29 cellular contexts compared by ENCODE assay signal in the genomic region with DNA sequence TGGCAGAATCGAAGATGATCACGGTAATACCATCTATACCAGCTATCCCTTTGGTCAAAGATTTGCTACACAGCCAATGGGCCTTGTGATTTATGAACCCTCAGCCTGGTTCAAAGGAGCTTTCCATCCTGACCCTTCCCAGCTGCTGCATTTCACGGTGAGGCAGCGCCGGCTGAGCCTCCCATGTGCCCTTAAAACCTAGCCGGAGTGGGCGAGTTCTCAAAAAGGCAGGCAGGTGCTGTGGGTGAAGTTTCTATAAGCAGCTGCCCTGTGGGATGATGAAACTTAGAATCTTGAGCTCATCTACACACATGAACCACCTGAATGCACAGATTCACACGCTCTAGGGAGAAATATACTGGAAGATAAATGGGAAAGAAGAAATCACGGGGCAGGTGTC.
"Had no signal": no experiment of that assay in that cellular context is flagged by ENCODE, and none has a peak within 500 bp of the region (broad histone marks: within the 10 kb centered on the region; RNA-seq: fewer than 3 reads in every experiment).

No MANE protein-coding gene starts in this region.

- H3K4me3 ChIP-seq: coronary artery, esophagus muscularis mucosa, gastroesophageal sphincter, heart right ventricle, lower lobe of right lung, right atrium auricular region, smooth muscle cell, stomach, thyroid gland, vagina had no signal

- H3K9me3 Mint-ChIP-seq: immature natural killer cell, natural killer cell had no signal

- H3K4me1 ChIP-seq: esophagus muscularis mucosa, foreskin keratinocyte, gastroesophageal sphincter, lower lobe of right lung, parathyroid adenoma, stomach, vagina had no signal

- H3K4me1 Mint-ChIP-seq: immature natural killer cell, natural killer cell had no signal

- ATAC-seq: gastroesophageal sphincter, heart right ventricle, left colon, left ventricle myocardium superior, natural killer cell, sciatic nerve had no signal

- H3K27me3 ChIP-seq: esophagus muscularis mucosa, foreskin keratinocyte, gastroesophageal sphincter, heart right ventricle, neutrophil, right atrium auricular region, stomach, thyroid gland, vagina had no signal

- H2AFZ ChIP-seq: parathyroid adenoma had no signal

- H3K4me3 Mint-ChIP-seq: immature natural killer cell, natural killer cell had no signal

- H3K79me2 ChIP-seq: parathyroid adenoma had no signal

- H3K36me3 ChIP-seq: neutrophil had no signal

- H3K9me3 ChIP-seq: esophagus muscularis mucosa, gastroesophageal sphincter, heart right ventricle, lower lobe of right lung, neutrophil, right atrium auricular region, stomach, thyroid gland, vagina had no signal

- DNase-seq: dermis blood vessel endothelial cell; effector memory CD4-positive, alpha-beta T cell; foreskin keratinocyte; heart right ventricle; hippocampal formation; immature natural killer cell; kidney glomerular epithelial cell; left colon; left ventricle myocardium superior; lower lobe of right lung; natural killer cell; stimulated activated CD4-positive, alpha-beta T cell treated with anti-CD3 and anti-CD28 coated beads, Interleukin-12 subunit alpha, Interleukin-12 subunit beta, amount 100 ng/mL, for 4 hours; stimulated activated CD4-positive, alpha-beta T cell treated with anti-CD3 and anti-CD28 coated beads, Interleukin-1b, Interleukin-23, amount 100 ng/mL, for 48 hours; stimulated activated CD4-positive, alpha-beta T cell treated with anti-CD3 and anti-CD28 coated beads, Interleukin-4, amount 100 ng/mL, for 1 hour; stimulated activated CD8-positive, alpha-beta memory T cell treated with anti-CD3 and anti-CD28 coated beads, Interleukin-4, amount 100 ng/mL, for 48 hours; stimulated activated naive CD4-positive, alpha-beta T cell treated with Interleukin-2 at 50 U/mL for 16 hours; stomach; thyroid gland; trophoblast cell had no signal

- H3K27me3 Mint-ChIP-seq: progenitor cell of endocrine pancreas had no signal

- H3K27ac Mint-ChIP-seq: natural killer cell, progenitor cell of endocrine pancreas had no signal

- H3K27ac ChIP-seq: coronary artery, esophagus muscularis mucosa, foreskin keratinocyte, gastroesophageal sphincter, heart right ventricle, lower lobe of right lung, neutrophil, parathyroid adenoma, right atrium auricular region, stomach, thyroid gland, vagina had no signal
